29 cellular contexts compared by ENCODE assay signal in the genomic region with DNA sequence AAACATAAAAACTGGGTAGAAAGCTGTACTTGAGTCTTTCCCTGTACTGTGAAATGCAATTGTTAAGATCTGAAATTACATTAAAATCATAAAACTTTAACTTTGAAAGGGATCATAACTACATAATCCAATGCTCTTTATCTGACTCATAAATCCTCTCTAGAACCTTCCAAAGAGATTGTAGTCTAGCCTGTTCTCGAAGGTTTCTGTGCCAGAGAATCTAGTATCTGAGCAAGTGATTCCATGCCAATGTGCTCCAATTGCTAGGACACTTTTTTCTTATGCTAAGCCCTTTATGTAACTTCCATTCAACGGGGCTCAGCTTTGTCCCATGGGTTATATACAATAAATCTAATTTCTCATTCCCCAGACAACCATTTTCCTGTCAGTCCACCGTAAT.
"Had no signal": no experiment of that assay in that cellular context is flagged by ENCODE, and none has a peak within 500 bp of the region (broad histone marks: within the 10 kb centered on the region; RNA-seq: fewer than 3 reads in every experiment).

No MANE protein-coding gene starts in this region.

- FAIRE-seq: endometrium, TTC549 had no signal

- H3K36me3 ChIP-seq: ovary had no signal

- H3K9me3 ChIP-seq: ascending aorta, esophagus squamous epithelium, heart left ventricle, left ventricle myocardium inferior, neutrophil, ovary, sigmoid colon, suprapubic skin, tibial artery had no signal

- H3K4me1 ChIP-seq: ascending aorta, heart left ventricle, left ventricle myocardium inferior, sigmoid colon, suprapubic skin, tibial artery had no signal

- H3K27ac ChIP-seq: ascending aorta, epithelial cell of prostate, esophagus squamous epithelium, heart left ventricle, left ventricle myocardium inferior, neutrophil, ovary, sigmoid colon, suprapubic skin, tibial artery, WERI-Rb-1 had no signal

- H3K4me3 ChIP-seq: ascending aorta, esophagus squamous epithelium, heart left ventricle, left ventricle myocardium inferior, lung, ovary, sigmoid colon, suprapubic skin, tibial artery had no signal

- H3K27me3 ChIP-seq: ascending aorta, esophagus squamous epithelium, heart left ventricle, neutrophil, ovary, sigmoid colon, suprapubic skin, tibial artery had no signal

- DNase-seq: activated CD4-positive, alpha-beta T cell treated with anti-CD3 and anti-CD28 coated beads for 48 hours; activated CD4-positive, alpha-beta T cell treated with anti-CD3 and anti-CD28 coated beads, Interleukin-2, amount 50 U/mL, for 48 hours; activated CD8-positive, alpha-beta memory T cell treated with anti-CD3 and anti-CD28 coated beads for 24 hours; activated effector memory CD4-positive, alpha-beta T cell treated with Interleukin-2 at 50 U/mL for 16 hours; activated naive CD4-positive, alpha-beta T cell treated with Interleukin-2 at 50 U/mL for 16 hours; central memory CD4-positive, alpha-beta T cell; dermis blood vessel endothelial cell; effector CD8-positive, alpha-beta T cell; esophagus squamous epithelium; heart left ventricle; left ventricle myocardium inferior; mesendoderm; naive B cell; nephron progenitor cell; ovary; retina; sigmoid colon; stimulated activated naive CD4-positive, alpha-beta T cell; SW 1271; T-helper 9 cell; tibial artery; WERI-Rb-1 had no signal
